Comparison of ENCODE assay signal across 16 cellular contexts in genomic region chr10:50567384-50567783, GRCh38. TPM values are rescaled to one million over a fixed set of nuclear protein-coding genes. Genes with fewer than 3 reads are reported as not detected.
DNase-seq lines count a peak whose midpoint lies in the region; ATAC-seq and FAIRE-seq lines count a peak whose summit lies in the region.
"Had no signal": no experiment of that assay in that cellular context is flagged by ENCODE, and none has a peak within 500 bp of the region (broad histone marks: within the 10 kb centered on the region; RNA-seq: fewer than 3 reads in every experiment).

No MANE protein-coding gene starts in this region.

- no peaks in the 10 kb centered on the region for H3K9me3 ChIP-seq in MG63
- H3K9me3 ChIP-seq: Caco-2 had no signal

- DNase-seq in Ammon's horn (ENCODE audit: low spot score) (peak; percentile 46), GM19239 (ENCODE audit: insufficient read length, low spot score) (no peak), NCI-H2196 (lab: John Stamatoyannopoulos, UW; ENCODE audit: unreplicated experiment) (peak; percentile 57), head of caudate nucleus (peak in 32 of 42 donors; percentile 9 to 71 (median 41)), MG63 (no peak), iPS-NIHi7 (ENCODE audit: extremely low spot score) (no peak)
- DNase-seq: activated CD4-positive, alpha-beta T cell treated with anti-CD3 and anti-CD28 coated beads, Interleukin-2, amount 50 U/mL, for 48 hours; activated T-cell treated with anti-CD3 and anti-CD28 coated beads, Interleukin-2, amount 50 U/mL, for 72 hours; Caco-2; GM23248; MM.1S; stimulated activated CD4-positive, alpha-beta T cell treated with anti-CD3 and anti-CD28 coated beads, Interleukin-4, amount 100 ng/mL, for 24 hours had no signal

- no peaks in the 10 kb centered on the region for H3K36me3 ChIP-seq in MG63
- H3K36me3 ChIP-seq: cardiac muscle cell had no signal

- ATAC-seq in HG03159 (IDR thresholded peaks at IDR 0.05; ENCODE audit: unreplicated experiment) (no peak), GM21576 (IDR thresholded peaks at IDR 0.05; ENCODE audit: unreplicated experiment) (no peak)
- ATAC-seq: activated T-cell treated with anti-CD3 and anti-CD28 coated beads, Interleukin-2, amount 50 U/mL, for 72 hours had no signal

- no peak overlapping the region for H3K4me3 ChIP-seq in MG63
- H3K4me3 ChIP-seq: cardiac muscle cell, GM23248 had no signal

- no peaks in the 10 kb centered on the region for H3K27me3 ChIP-seq in MG63
- H3K27me3 ChIP-seq: cardiac muscle cell had no signal

- peak; percentile 72 for FAIRE-seq in GM19239 (lab: Jason Lieb, UNC)
- FAIRE-seq: endometrium had no signal

- intact Hi-C loops in head of caudate nucleus (cut with DNase I): no loop called here

RNA-seq across cellular contexts. Expression of gene SGMS1, which starts 56.4 kb away (rescaled TPM):
- total RNA-seq in MG63 (2014; rRNA removed; shearing (Covaris generic); ENCODE audit: low replicate concordance): 9.2 and 19.7 TPM in 2 replicates

Comparison
In these comparisons a context has a peak if more than half of its experiments do, and no peak if none do; other contexts are left out.
1. DNase-seq: peak in Ammon's horn (single experiment), NCI-H2196 (single experiment) and head of caudate nucleus (32 of 42); none in GM19239 (single experiment), MG63 (single experiment) and iPS-NIHi7 (single experiment).